Comparison of ENCODE assay signal across 22 cellular contexts in genomic region chr17:45155029-45155428, GRCh38. TPM values are rescaled to one million over a fixed set of nuclear protein-coding genes. Genes with fewer than 3 reads are reported as not detected.
DNase-seq lines count a peak whose midpoint lies in the region; ATAC-seq, FAIRE-seq and TF ChIP-seq lines count a peak whose summit lies in the region.
"Had no signal": no experiment of that assay in that cellular context is flagged by ENCODE, and none has a peak within 500 bp of the region (broad histone marks: within the 10 kb centered on the region; RNA-seq: fewer than 3 reads in every experiment).

No MANE protein-coding gene starts in this region.

- H4K20me1 ChIP-seq in neural progenitor cell (ENCODE audit: low read depth), result peaks cover 19% of the 10 kb centered on the region

- CTCF ChIA-PET in activated CD8-positive, alpha-beta T cell treated with anti-CD3 and anti-CD28 coated beads for 36 hours (lab: Charles Lee), result interaction anchor here (0.6 to 14.4 kb wide), 4 partner anchors 18 to 42 kb away, joined by 3 to 352 read pairs (median 33); partner anchors contain the start of gene ACBD4
- CTCF ChIA-PET in activated CD8-positive, alpha-beta T cell treated with anti-CD3 and anti-CD28 coated beads, Interleukin-2, amount 10 ng/mL, durations not matched to agents 7 days and 5 days (lab: Charles Lee), result interaction anchor here (1.1 to 10.9 kb wide), 4 partner anchors 16 to 43 kb away, joined by 3 to 344 read pairs (median 9); partner anchors contain the start of gene ACBD4
- CTCF ChIA-PET in HEK293 (lab: Yijun Ruan, JAX), result interaction anchor here (1.3 to 10.8 kb wide), 3 partner anchors 20 to 231 kb away, joined by 3 to 209 read pairs (median 81); partner anchors contain the start of genes ACBD4 and PLCD3

- peaks cover 22% of the 10 kb centered on the region for H3K36me3 Mint-ChIP-seq in activated CD8-positive, alpha-beta T cell treated with anti-CD3 and anti-CD28 coated beads for 36 hours (ENCODE audit: low read depth)
- H3K36me3 Mint-ChIP-seq in activated CD8-positive, alpha-beta T cell treated with anti-CD3 and anti-CD28 coated beads, Interleukin-2, amount 10 ng/mL, durations not matched to agents 7 days and 5 days (ENCODE audit: low read depth), result peaks cover 27% of the 10 kb centered on the region
- H3K36me3 Mint-ChIP-seq in neural progenitor cell, result peaks cover 8% of the 10 kb centered on the region
- H3K36me3 Mint-ChIP-seq: natural killer cell had no signal

- H3K27ac ChIP-seq in HEK293 (ENCODE audit: extremely low read depth, low read depth, low read length) (no peak overlapping the region), neural progenitor cell (peak overlapping the region; percentile 54)
- H3K27ac ChIP-seq: vagina had no signal

- no peak overlapping the region for H3K4me2 ChIP-seq in neural progenitor cell

- no peak overlapping the region for H3K9ac ChIP-seq in neural progenitor cell

- peak overlapping the region; percentile 71 for H3K27ac Mint-ChIP-seq in activated CD8-positive, alpha-beta T cell treated with anti-CD3 and anti-CD28 coated beads for 36 hours
- H3K27ac Mint-ChIP-seq in activated CD8-positive, alpha-beta T cell treated with anti-CD3 and anti-CD28 coated beads, Interleukin-2, amount 10 ng/mL, durations not matched to agents 7 days and 5 days, result no peak overlapping the region
- H3K27ac Mint-ChIP-seq in neural progenitor cell, result no peak overlapping the region
- H3K27ac Mint-ChIP-seq: activated CD4-positive, alpha-beta T cell treated with anti-CD3 and anti-CD28 coated beads, Interleukin-2, amount 10 ng/mL, durations not matched to agents 24 days and 14 days; memory B cell; natural killer cell had no signal

- FAIRE-seq in bronchial epithelial cell (lab: Jason Lieb, UNC), result no peak
- FAIRE-seq: A204.1, colon, islet of Langerhans had no signal

- DNase-seq in activated CD8-positive, alpha-beta T cell treated with anti-CD3 and anti-CD28 coated beads for 36 hours, result peak; percentile 55
- DNase-seq in activated CD8-positive, alpha-beta T cell treated with anti-CD3 and anti-CD28 coated beads, Interleukin-2, amount 10 ng/mL, durations not matched to agents 7 days and 5 days, result no peak
- peak; percentile 58 for DNase-seq in bronchial epithelial cell (ENCODE audit: low read depth)
- DNase-seq in neural progenitor cell (ENCODE audit: low spot score), result no peak
- DNase-seq in NCI-H2081 treated with DMSO at 0.1 percent for 48 hours (lab: John Stamatoyannopoulos, UW), result no peak
- DNase-seq: activated CD4-positive, alpha-beta T cell treated with anti-CD3 and anti-CD28 coated beads, Interleukin-2, amount 10 ng/mL, durations not matched to agents 24 days and 14 days; activated naive CD4-positive, alpha-beta T cell; C1 segment of cervical spinal cord; DMS153; natural killer cell; NCI-H2029 treated with DMSO at 0.1 percent for 48 hours; NK-92 treated with Interleukin-12 subunit alpha and Interleukin-12 subunit beta, amount 100 ng/mL, for 24 hours; stimulated activated CD4-positive, alpha-beta T cell treated with anti-CD3 and anti-CD28 coated beads, Interleukin-4, amount 100 ng/mL, for 1 hour had no signal

- H3K36me3 ChIP-seq in HEK293 (ENCODE audit: control insufficient read depth in 2 of 2, insufficient read depth in 1 of 2, low read length in 2 of 2) (peaks cover 0 to 3% of the 10 kb centered on the region in 2 experiments; a peak in 1 of 3 replicates), bronchial epithelial cell (ENCODE audit: control insufficient read depth, insufficient read depth, low read length) (no peaks in the 10 kb centered on the region), neural progenitor cell (no peaks in the 10 kb centered on the region)
- H3K36me3 ChIP-seq: vagina had no signal

- intact Hi-C loops in activated CD8-positive, alpha-beta T cell treated with anti-CD3 and anti-CD28 coated beads for 36 hours (cut with micrococcal nuclease), result no loop called here

- TF ChIP-seq CTCF in activated CD8-positive, alpha-beta T cell treated with anti-CD3 and anti-CD28 coated beads for 36 hours (IDR thresholded peaks at IDR 0.05), result no peak
- no peak for TF ChIP-seq CTCF in HEK293 (tag by site-specific recombination; IDR thresholded peaks at IDR 0.05)
- no peak for TF ChIP-seq CTCF in bronchial epithelial cell (IDR thresholded peaks at IDR 0.05; ENCODE audit: insufficient read depth, low read length, severe bottlenecking)
- no peak for TF ChIP-seq CTCF in neural progenitor cell (IDR thresholded peaks at IDR 0.05)

- H3K4me1 Mint-ChIP-seq in activated CD8-positive, alpha-beta T cell treated with anti-CD3 and anti-CD28 coated beads for 36 hours (ENCODE audit: low read depth), result peaks cover 53% of the 10 kb centered on the region
- peaks cover 42% of the 10 kb centered on the region for H3K4me1 Mint-ChIP-seq in activated CD8-positive, alpha-beta T cell treated with anti-CD3 and anti-CD28 coated beads, Interleukin-2, amount 10 ng/mL, durations not matched to agents 7 days and 5 days (ENCODE audit: low read depth)
- peaks cover 43% of the 10 kb centered on the region for H3K4me1 Mint-ChIP-seq in neural progenitor cell

- H2AFZ ChIP-seq in neural progenitor cell (replicated peaks), result no peak overlapping the region

- no peak overlapping the region for H3K4me3 ChIP-seq in HEK293 (ENCODE audit: low read depth, low read length)
- H3K4me3 ChIP-seq in bronchial epithelial cell (ENCODE audit: low read depth, low read length), result no peak overlapping the region
- no peak overlapping the region for H3K4me3 ChIP-seq in neural progenitor cell
- H3K4me3 ChIP-seq: vagina had no signal

- H3K9me3 Mint-ChIP-seq in activated CD8-positive, alpha-beta T cell treated with anti-CD3 and anti-CD28 coated beads for 36 hours, result no peaks in the 10 kb centered on the region
- H3K9me3 Mint-ChIP-seq in activated CD8-positive, alpha-beta T cell treated with anti-CD3 and anti-CD28 coated beads, Interleukin-2, amount 10 ng/mL, durations not matched to agents 7 days and 5 days (ENCODE audit: insufficient read depth), result no peaks in the 10 kb centered on the region
- H3K9me3 Mint-ChIP-seq in neural progenitor cell, result no peaks in the 10 kb centered on the region
- H3K9me3 Mint-ChIP-seq: activated CD4-positive, alpha-beta T cell treated with anti-CD3 and anti-CD28 coated beads, Interleukin-2, amount 10 ng/mL, durations not matched to agents 24 days and 14 days; memory B cell; natural killer cell had no signal

- ATAC-seq in activated CD8-positive, alpha-beta T cell treated with anti-CD3 and anti-CD28 coated beads for 36 hours, result peak; percentile 52
- no peak for ATAC-seq in activated CD8-positive, alpha-beta T cell treated with anti-CD3 and anti-CD28 coated beads, Interleukin-2, amount 10 ng/mL, durations not matched to agents 7 days and 5 days
- no peak for ATAC-seq in HG02623 (IDR thresholded peaks at IDR 0.05; ENCODE audit: unreplicated experiment)
- ATAC-seq in GM21526 (IDR thresholded peaks at IDR 0.05; ENCODE audit: low FRiP score, unreplicated experiment), result no peak
- ATAC-seq: HCT116 had no signal

- H3K9me3 ChIP-seq in HEK293 (ENCODE audit: control insufficient read depth, insufficient read depth, low read depth, low read length), result no peaks in the 10 kb centered on the region
- H3K9me3 ChIP-seq in neural progenitor cell (ENCODE audit: low read depth), result no peaks in the 10 kb centered on the region
- H3K9me3 ChIP-seq: vagina had no signal

- H3K4me1 ChIP-seq in HEK293 (ENCODE audit: control insufficient read depth, insufficient read depth, low read length) (peaks cover 19% of the 10 kb centered on the region), neural progenitor cell (peaks cover 18% of the 10 kb centered on the region)

- H3F3A ChIP-seq in neural progenitor cell (ENCODE audit: low read depth), result peaks cover 33% of the 10 kb centered on the region

- H3K27me3 Mint-ChIP-seq in activated CD8-positive, alpha-beta T cell treated with anti-CD3 and anti-CD28 coated beads for 36 hours, result no peaks in the 10 kb centered on the region
- H3K27me3 Mint-ChIP-seq in activated CD8-positive, alpha-beta T cell treated with anti-CD3 and anti-CD28 coated beads, Interleukin-2, amount 10 ng/mL, durations not matched to agents 7 days and 5 days (ENCODE audit: low read depth), result no peaks in the 10 kb centered on the region
- H3K27me3 Mint-ChIP-seq in neural progenitor cell (ENCODE audit: insufficient read depth, low read depth), result no peaks in the 10 kb centered on the region
- H3K27me3 Mint-ChIP-seq: activated CD4-positive, alpha-beta T cell treated with anti-CD3 and anti-CD28 coated beads, Interleukin-2, amount 10 ng/mL, durations not matched to agents 24 days and 14 days; memory B cell had no signal

- peaks cover 55% of the 10 kb centered on the region for H3K79me2 ChIP-seq in neural progenitor cell (ENCODE audit: low read depth)

- no peak overlapping the region for H3K4me3 Mint-ChIP-seq in activated CD8-positive, alpha-beta T cell treated with anti-CD3 and anti-CD28 coated beads for 36 hours
- no peak overlapping the region for H3K4me3 Mint-ChIP-seq in activated CD8-positive, alpha-beta T cell treated with anti-CD3 and anti-CD28 coated beads, Interleukin-2, amount 10 ng/mL, durations not matched to agents 7 days and 5 days
- no peak overlapping the region for H3K4me3 Mint-ChIP-seq in neural progenitor cell
- H3K4me3 Mint-ChIP-seq: activated CD4-positive, alpha-beta T cell treated with anti-CD3 and anti-CD28 coated beads, Interleukin-2, amount 10 ng/mL, durations not matched to agents 24 days and 14 days; memory B cell; natural killer cell had no signal

- H3K27me3 ChIP-seq in bronchial epithelial cell (ENCODE audit: control insufficient read depth, insufficient read depth, low read length) (no peaks in the 10 kb centered on the region), neural progenitor cell (no peaks in the 10 kb centered on the region)
- H3K27me3 ChIP-seq: vagina had no signal

- POLR2A ChIA-PET in activated CD8-positive, alpha-beta T cell treated with anti-CD3 and anti-CD28 coated beads for 36 hours (lab: Charles Lee), result interaction anchor here (0.8 to 1.5 kb wide), 3 partner anchors 19 to 66 kb away, joined by 3 to 4 read pairs (median 3); partner anchors contain the start of gene ACBD4
- POLR2A ChIA-PET in activated CD8-positive, alpha-beta T cell treated with anti-CD3 and anti-CD28 coated beads, Interleukin-2, amount 10 ng/mL, durations not matched to agents 7 days and 5 days (lab: Charles Lee), result interaction anchor here (1.2 kb wide), 1 partner anchor 67 kb away, joined by 3 read pairs; the partner anchor contains the start of gene FMNL1
- POLR2A ChIA-PET in HEK293 (lab: Yijun Ruan, JAX), result interaction anchor here (0.7 to 1.4 kb wide), 7 partner anchors 13 to 1000 kb away, joined by 3 to 10 read pairs (median 5); partner anchors contain the start of genes ACBD4 and MAP3K14

RNA-seq across cellular contexts. Expression of gene HEXIM2, which starts 6.6 kb away (rescaled TPM):
- total RNA-seq in activated CD8-positive, alpha-beta T cell treated with anti-CD3 and anti-CD28 coated beads for 36 hours, result 1 to 10 TPM; 4.1 to 4.2 TPM
- 1 to 10 TPM; 7.8 to 8.8 TPM for total RNA-seq in activated CD8-positive, alpha-beta T cell treated with anti-CD3 and anti-CD28 coated beads, Interleukin-2, amount 10 ng/mL, durations not matched to agents 7 days and 5 days
- total RNA-seq in bronchial epithelial cell (4.1 and 4.7 TPM in 2 replicates), neural progenitor cell (ENCODE audit: low replicate concordance) (4.6 and 9.1 TPM in 2 replicates)

RNA-seq across cellular contexts. Expression of gene HEXIM1, which starts 6.8 kb away (rescaled TPM):
- 10 to 100 TPM; 22.6 to 23.5 TPM for total RNA-seq in activated CD8-positive, alpha-beta T cell treated with anti-CD3 and anti-CD28 coated beads for 36 hours
- 10 to 100 TPM; 29.2 to 29.4 TPM for total RNA-seq in activated CD8-positive, alpha-beta T cell treated with anti-CD3 and anti-CD28 coated beads, Interleukin-2, amount 10 ng/mL, durations not matched to agents 7 days and 5 days
- 7.1 and 12.5 TPM in 2 replicates for total RNA-seq in bronchial epithelial cell
- total RNA-seq in neural progenitor cell (ENCODE audit: low replicate concordance), result 10.2 and 14.3 TPM in 2 replicates

RNA-seq across cellular contexts. Expression of gene ACBD4, which starts 19.5 kb away (rescaled TPM):
- total RNA-seq in activated CD8-positive, alpha-beta T cell treated with anti-CD3 and anti-CD28 coated beads for 36 hours, result 10 to 100 TPM; 12.4 to 12.6 TPM
- 10 to 100 TPM in 1 of 2 experiments, 1 to 10 TPM in 1; 10.0 to 12.5 TPM for total RNA-seq in activated CD8-positive, alpha-beta T cell treated with anti-CD3 and anti-CD28 coated beads, Interleukin-2, amount 10 ng/mL, durations not matched to agents 7 days and 5 days
- 6.1 and 8.7 TPM in 2 replicates for total RNA-seq in bronchial epithelial cell
- 6.8 and 17.3 TPM in 2 replicates for total RNA-seq in neural progenitor cell (ENCODE audit: low replicate concordance)

RNA-seq across cellular contexts. Expression of gene PLCD3, which starts 22.7 kb away (rescaled TPM):
- 1 to 10 TPM; 3.9 to 6.6 TPM for total RNA-seq in activated CD8-positive, alpha-beta T cell treated with anti-CD3 and anti-CD28 coated beads for 36 hours
- 1 to 10 TPM; 4.3 to 4.6 TPM for total RNA-seq in activated CD8-positive, alpha-beta T cell treated with anti-CD3 and anti-CD28 coated beads, Interleukin-2, amount 10 ng/mL, durations not matched to agents 7 days and 5 days
- total RNA-seq in bronchial epithelial cell (33.9 and 44.0 TPM in 2 replicates), neural progenitor cell (ENCODE audit: low replicate concordance) (16.0 and 31.4 TPM in 2 replicates)

Comparison
In these comparisons a context has a peak if more than half of its experiments do, and no peak if none do; other contexts are left out.
1. DNase-seq: peak in activated CD8-positive, alpha-beta T cell treated with anti-CD3 and anti-CD28 coated beads for 36 hours (single experiment) and bronchial epithelial cell (single experiment); none in activated CD8-positive, alpha-beta T cell treated with anti-CD3 and anti-CD28 coated beads, Interleukin-2, amount 10 ng/mL, durations not matched to agents 7 days and 5 days (single experiment), neural progenitor cell (single experiment) and NCI-H2081 treated with DMSO at 0.1 percent for 48 hours (single experiment).